Comparison of ENCODE assay signal across 15 cellular contexts in the genomic region with DNA sequence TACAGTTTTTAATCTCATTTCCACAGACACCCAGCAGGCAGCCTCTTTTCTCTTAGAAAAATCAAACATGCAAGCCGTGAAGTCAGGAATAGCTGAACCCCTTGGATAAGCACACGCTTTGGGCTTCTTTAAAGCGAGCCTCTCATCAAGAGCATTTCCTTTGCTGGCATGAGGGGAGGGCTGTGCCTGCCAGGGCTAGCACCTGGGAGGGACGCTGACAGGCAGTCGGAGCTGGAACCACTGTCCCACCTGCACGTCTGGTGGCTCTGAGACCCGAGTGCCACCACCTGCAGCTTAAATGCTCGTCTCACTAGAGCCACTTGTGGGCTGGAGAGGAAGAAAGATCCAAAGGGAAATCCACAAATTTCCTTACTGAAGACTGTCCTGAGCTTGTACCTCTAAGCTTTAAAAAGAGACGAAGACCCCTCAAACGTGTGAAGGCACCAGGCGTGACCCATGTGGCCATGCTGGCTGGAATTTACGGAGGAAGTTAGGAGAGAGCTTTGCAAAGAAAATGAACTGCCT. TPM values are rescaled to one million over a fixed set of nuclear protein-coding genes. Genes with fewer than 3 reads are reported as not detected.
DNase-seq lines count a peak whose midpoint lies in the region; ATAC-seq and TF ChIP-seq lines count a peak whose summit lies in the region.
"Had no signal": no experiment of that assay in that cellular context is flagged by ENCODE, and none has a peak within 500 bp of the region (broad histone marks: within the 10 kb centered on the region; RNA-seq: fewer than 3 reads in every experiment).

No MANE protein-coding gene starts in this region.

- intact Hi-C loops in activated T-helper 2 cell treated with anti-CD3 and anti-CD28 coated beads, Interferon-gamma antibody, Interleukin-2, Interleukin-4, amounts not matched to agents 10 μg/mL and 5 μg/mL and 100 μg/mL, durations not matched to agents 14 hours and 24 hours and 36 hours (cut with micrococcal nuclease): no loop called here
- intact Hi-C loops in breast epithelium (cut with DNase I; ENCODE audit: low total_unique reads) (no loop called here), upper lobe of right lung (cut with DNase I) (no loop called here), right cardiac atrium (cut with DNase I) (no loop called here)

- peaks cover 7% of the 10 kb centered on the region for H3K4me1 Mint-ChIP-seq in activated T-helper 2 cell treated with anti-CD3 and anti-CD28 coated beads, Interferon-gamma antibody, Interleukin-2, Interleukin-4, amounts not matched to agents 10 μg/mL and 5 μg/mL and 100 μg/mL, durations not matched to agents 14 hours and 24 hours and 36 hours (ENCODE audit: low read depth)
- H3K4me1 Mint-ChIP-seq in naive thymus-derived CD8-positive, alpha-beta T cell: peaks cover 7 to 24% (median 20%) of the 10 kb centered on the region in 4 donors
- H3K4me1 Mint-ChIP-seq: nephron had no signal

- no peak overlapping the region for H3K4me3 ChIP-seq in breast epithelium
- no peak overlapping the region for H3K4me3 ChIP-seq in upper lobe of right lung
- no peak overlapping the region for H3K4me3 ChIP-seq in right cardiac atrium (ENCODE audit: low read length)
- H3K4me3 ChIP-seq: ascending aorta, sigmoid colon had no signal

- peak; percentile 59 for DNase-seq in NCI-H345 (lab: John Stamatoyannopoulos, UW)
- no peak for DNase-seq in NCI-H345 treated with DMSO at 0.1 percent for 48 hours (lab: John Stamatoyannopoulos, UW; ENCODE audit: unreplicated experiment)
- DNase-seq in activated T-helper 2 cell treated with anti-CD3 and anti-CD28 coated beads, Interferon-gamma antibody, Interleukin-2, Interleukin-4, amounts not matched to agents 10 μg/mL and 5 μg/mL and 100 μg/mL, durations not matched to agents 14 hours and 24 hours and 36 hours (ENCODE audit: low spot score): no peak
- no peak for DNase-seq in naive thymus-derived CD8-positive, alpha-beta T cell
- no peak for DNase-seq in breast epithelium (ENCODE audit: low spot score in 2 of 2)
- no peak for DNase-seq in upper lobe of right lung
- DNase-seq in right cardiac atrium: no peak
- DNase-seq: Caco-2, HCEC 1CT, NCI-H1930, sigmoid colon, WERI-Rb-1 had no signal

- H3K27ac Mint-ChIP-seq in activated T-helper 2 cell treated with anti-CD3 and anti-CD28 coated beads, Interferon-gamma antibody, Interleukin-2, Interleukin-4, amounts not matched to agents 10 μg/mL and 5 μg/mL and 100 μg/mL, durations not matched to agents 14 hours and 24 hours and 36 hours: peak overlapping the region; percentile 24
- peak overlapping the region; percentile 61 to 95 (median 90) for H3K27ac Mint-ChIP-seq in naive thymus-derived CD8-positive, alpha-beta T cell
- H3K27ac Mint-ChIP-seq: nephron had no signal

- H3K36me3 ChIP-seq in breast epithelium: no peaks in the 10 kb centered on the region
- H3K36me3 ChIP-seq in upper lobe of right lung: peaks cover 15% of the 10 kb centered on the region

- no peaks in the 10 kb centered on the region for H3K9me3 Mint-ChIP-seq in activated T-helper 2 cell treated with anti-CD3 and anti-CD28 coated beads, Interferon-gamma antibody, Interleukin-2, Interleukin-4, amounts not matched to agents 10 μg/mL and 5 μg/mL and 100 μg/mL, durations not matched to agents 14 hours and 24 hours and 36 hours
- H3K9me3 Mint-ChIP-seq in naive thymus-derived CD8-positive, alpha-beta T cell: no peaks in the 10 kb centered on the region
- H3K9me3 Mint-ChIP-seq: nephron had no signal

- POLR2A ChIA-PET in naive thymus-derived CD8-positive, alpha-beta T cell (lab: Charles Lee): interaction anchor here (0.6 to 2.6 kb wide), 4 partner anchors 9 to 298 kb away, joined by 3 to 22 read pairs (median 8); partner anchors contain the start of genes MAP6D1 and PARL

- peak; percentile 19 for ATAC-seq in HG02884 (IDR thresholded peaks at IDR 0.05; ENCODE audit: unreplicated experiment)
- ATAC-seq in naive thymus-derived CD8-positive, alpha-beta T cell: peak; percentile 37 to 50
- ATAC-seq in upper lobe of right lung: no peak
- ATAC-seq in right cardiac atrium: no peak

- 84% methylated on average over 12 of the region's 12 CpGs for WGBS in right cardiac atrium

- no peak overlapping the region for H3K4me3 Mint-ChIP-seq in activated T-helper 2 cell treated with anti-CD3 and anti-CD28 coated beads, Interferon-gamma antibody, Interleukin-2, Interleukin-4, amounts not matched to agents 10 μg/mL and 5 μg/mL and 100 μg/mL, durations not matched to agents 14 hours and 24 hours and 36 hours (ENCODE audit: low read depth)
- H3K4me3 Mint-ChIP-seq in naive thymus-derived CD8-positive, alpha-beta T cell: peak overlapping the region; percentile 6 to 84 (median 69)
- H3K4me3 Mint-ChIP-seq: nephron had no signal

- H3K9me3 ChIP-seq in breast epithelium: no peaks in the 10 kb centered on the region
- H3K9me3 ChIP-seq in upper lobe of right lung: no peaks in the 10 kb centered on the region
- no peaks in the 10 kb centered on the region for H3K9me3 ChIP-seq in right cardiac atrium (ENCODE audit: control insufficient read depth, low read length)
- H3K9me3 ChIP-seq: ascending aorta, Caco-2, sigmoid colon had no signal

- peaks cover 17% of the 10 kb centered on the region for H3K36me3 Mint-ChIP-seq in activated T-helper 2 cell treated with anti-CD3 and anti-CD28 coated beads, Interferon-gamma antibody, Interleukin-2, Interleukin-4, amounts not matched to agents 10 μg/mL and 5 μg/mL and 100 μg/mL, durations not matched to agents 14 hours and 24 hours and 36 hours (ENCODE audit: low read depth)
- peaks cover 0 to 16% (median 6%) of the 10 kb centered on the region in 3 donors for H3K36me3 Mint-ChIP-seq in naive thymus-derived CD8-positive, alpha-beta T cell

- TF ChIP-seq POLR2A in breast epithelium (IDR thresholded peaks at IDR 0.05): no peak

- TF ChIP-seq CTCF in breast epithelium (IDR thresholded peaks at IDR 0.05): no peak
- no peak for TF ChIP-seq CTCF in upper lobe of right lung (IDR thresholded peaks at IDR 0.05)

- H3K27ac ChIP-seq in breast epithelium (no peak overlapping the region), upper lobe of right lung (no peak overlapping the region), right cardiac atrium (ENCODE audit: low read length) (no peak overlapping the region)
- H3K27ac ChIP-seq: ascending aorta, sigmoid colon, WERI-Rb-1 had no signal

- H3K4me1 ChIP-seq in breast epithelium (no peaks in the 10 kb centered on the region), upper lobe of right lung (no peaks in the 10 kb centered on the region), right cardiac atrium (ENCODE audit: control insufficient read depth, insufficient read depth, low read length) (no peaks in the 10 kb centered on the region)
- H3K4me1 ChIP-seq: ascending aorta, Caco-2, sigmoid colon had no signal

- H3K27me3 ChIP-seq in breast epithelium (no peaks in the 10 kb centered on the region), upper lobe of right lung (no peaks in the 10 kb centered on the region), right cardiac atrium (ENCODE audit: control insufficient read depth, insufficient read depth) (no peaks in the 10 kb centered on the region)
- H3K27me3 ChIP-seq: ascending aorta, sigmoid colon had no signal

- H3K27me3 Mint-ChIP-seq in activated T-helper 2 cell treated with anti-CD3 and anti-CD28 coated beads, Interferon-gamma antibody, Interleukin-2, Interleukin-4, amounts not matched to agents 10 μg/mL and 5 μg/mL and 100 μg/mL, durations not matched to agents 14 hours and 24 hours and 36 hours (ENCODE audit: low read depth): no peaks in the 10 kb centered on the region
- no peaks in the 10 kb centered on the region for H3K27me3 Mint-ChIP-seq in naive thymus-derived CD8-positive, alpha-beta T cell

RNA-seq across cellular contexts. Expression of gene MAP6D1, which starts 9.4 kb away (rescaled TPM):
- 1.1 and 2.9 TPM in 2 replicates for total RNA-seq in activated T-helper 2 cell treated with anti-CD3 and anti-CD28 coated beads, Interferon-gamma antibody, Interleukin-2, Interleukin-4, amounts not matched to agents 10 μg/mL and 5 μg/mL and 100 μg/mL, durations not matched to agents 14 hours and 24 hours and 36 hours
- total RNA-seq in naive thymus-derived CD8-positive, alpha-beta T cell: 1 to 10 TPM; 1.0 to 4.9 TPM
- 1 to 10 TPM in 2 of 3 donors, under 1 TPM in 1; 0.58 to 2.9 (median 1.0) TPM for polyA plus RNA-seq in naive thymus-derived CD8-positive, alpha-beta T cell
- 1 to 10 TPM in 2 of 3 donors, under 1 TPM in 1; 0.33 to 2.1 (median 1.8) TPM for total RNA-seq in breast epithelium
- 1.2 TPM for total RNA-seq in upper lobe of right lung
- total RNA-seq in right cardiac atrium: 1 to 10 TPM; 1.0 to 2.5 (median 1.9) TPM
- 1.2 TPM for polyA plus RNA-seq in right cardiac atrium
- total RNA-seq: ascending aorta had no signal

Comparison
In these comparisons a context has a peak if more than half of its experiments do, and no peak if none do; other contexts are left out.
1. ATAC-seq: peak in HG02884 (single experiment) and naive thymus-derived CD8-positive, alpha-beta T cell (2 of 2); none in upper lobe of right lung (single experiment) and right cardiac atrium (0 of 2).